Comparison of ENCODE assay signal across 20 cellular contexts in the genomic region with DNA sequence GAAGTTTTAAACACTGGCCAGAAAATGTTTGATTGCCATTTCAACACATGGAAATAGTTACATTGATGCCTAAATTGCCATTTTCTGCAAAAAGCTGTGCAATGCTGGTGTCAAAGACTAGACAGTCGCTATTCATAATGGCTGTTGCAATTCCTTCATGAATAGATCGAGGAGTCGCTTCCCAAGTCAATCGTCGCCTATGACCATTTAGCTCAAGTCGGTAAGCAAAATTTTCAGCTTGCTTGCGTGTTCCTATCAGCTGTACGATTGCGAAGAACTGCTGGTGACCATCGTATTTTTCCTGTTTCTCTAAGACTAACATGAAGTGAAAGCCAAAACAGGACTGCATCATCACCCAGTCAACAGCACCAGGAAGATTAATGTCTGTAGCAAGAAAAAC.
"Had no signal": no experiment of that assay in that cellular context is flagged by ENCODE, and none has a peak within 500 bp of the region (broad histone marks: within the 10 kb centered on the region; RNA-seq: fewer than 3 reads in every experiment).

No MANE protein-coding gene starts in this region.

- H3K4me3 ChIP-seq: esophagus muscularis mucosa, left ventricle myocardium inferior, ovary, suprapubic skin, transverse colon, uterus had no signal

- DNase-seq: activated B cell treated with CpG ODN at 0.5 μM for 24 hours; activated CD4-positive, alpha-beta T cell treated with anti-CD3 and anti-CD28 coated beads for 36 hours; activated CD4-positive, alpha-beta T cell treated with anti-CD3 and anti-CD28 coated beads, Interleukin-2, amount 50 U/mL, for 4 hours; activated CD8-positive, alpha-beta memory T cell treated with anti-CD3 and anti-CD28 coated beads for 24 hours; activated naive CD8-positive, alpha-beta T cell treated with anti-CD3 and anti-CD28 coated beads for 36 hours; central memory CD4-positive, alpha-beta T cell; hippocampal formation; left ventricle myocardium inferior; midbrain; natural killer cell; ovary; right cardiac atrium; stimulated activated CD4-positive, alpha-beta T cell treated with anti-CD3 and anti-CD28 coated beads, Interleukin-1b, Interleukin-23, amount 100 ng/mL, for 48 hours; stimulated activated naive CD8-positive, alpha-beta T cell treated with anti-CD3 and anti-CD28 coated beads, Interleukin-15, amount 100 ng/mL, for 72 hours; T1000; transverse colon; uterus had no signal

- H3K4me3 Mint-ChIP-seq: activated B cell treated with CpG ODN at 0.5 μM for 24 hours; activated CD4-positive, alpha-beta T cell treated with anti-CD3 and anti-CD28 coated beads for 36 hours; activated naive CD8-positive, alpha-beta T cell treated with anti-CD3 and anti-CD28 coated beads for 36 hours; activated T-helper 17 cell treated with anti-CD3 and anti-CD28 coated beads, Interleukin-2, amount 50 U/mL, for 72 hours; natural killer cell; stimulated activated naive CD8-positive, alpha-beta T cell treated with anti-CD3 and anti-CD28 coated beads, Interleukin-15, amount 100 ng/mL, for 72 hours had no signal

- H3K9me3 ChIP-seq: esophagus muscularis mucosa, left ventricle myocardium inferior, ovary, suprapubic skin, transverse colon, uterus had no signal

- H3K27ac Mint-ChIP-seq: activated CD4-positive, alpha-beta T cell treated with anti-CD3 and anti-CD28 coated beads for 36 hours; natural killer cell; stimulated activated naive CD8-positive, alpha-beta T cell treated with anti-CD3 and anti-CD28 coated beads, Interleukin-15, amount 100 ng/mL, for 72 hours had no signal

- H3K27me3 Mint-ChIP-seq: activated B cell treated with CpG ODN at 0.5 μM for 24 hours; activated CD4-positive, alpha-beta T cell treated with anti-CD3 and anti-CD28 coated beads for 36 hours; activated naive CD8-positive, alpha-beta T cell treated with anti-CD3 and anti-CD28 coated beads for 36 hours; activated T-helper 17 cell treated with anti-CD3 and anti-CD28 coated beads, Interleukin-2, amount 50 U/mL, for 72 hours; stimulated activated naive CD8-positive, alpha-beta T cell treated with anti-CD3 and anti-CD28 coated beads, Interleukin-15, amount 100 ng/mL, for 72 hours had no signal

- H3K27ac ChIP-seq: left ventricle myocardium inferior, ovary, suprapubic skin, transverse colon, uterus had no signal

- H3K36me3 ChIP-seq: ovary, uterus had no signal

- H3K4me1 ChIP-seq: uterus had no signal

- H3K36me3 Mint-ChIP-seq: natural killer cell had no signal

- H3K9me3 Mint-ChIP-seq: activated B cell treated with CpG ODN at 0.5 μM for 24 hours; activated naive CD8-positive, alpha-beta T cell treated with anti-CD3 and anti-CD28 coated beads for 36 hours; activated T-helper 17 cell treated with anti-CD3 and anti-CD28 coated beads, Interleukin-2, amount 50 U/mL, for 72 hours; natural killer cell; stimulated activated naive CD8-positive, alpha-beta T cell treated with anti-CD3 and anti-CD28 coated beads, Interleukin-15, amount 100 ng/mL, for 72 hours had no signal

- H3K27me3 ChIP-seq: esophagus muscularis mucosa, ovary, suprapubic skin, transverse colon, uterus had no signal

- ATAC-seq: activated CD4-positive, alpha-beta T cell treated with anti-CD3 and anti-CD28 coated beads for 36 hours; activated T-helper 17 cell treated with anti-CD3 and anti-CD28 coated beads, Interleukin-2, amount 50 U/mL, for 72 hours; natural killer cell; right cardiac atrium; stimulated activated naive CD8-positive, alpha-beta T cell treated with anti-CD3 and anti-CD28 coated beads, Interleukin-15, amount 100 ng/mL, for 72 hours had no signal
